Comparison of ENCODE assay signal across 6 cellular contexts in genomic region chr11:60748821-60749220, GRCh38.
"Had no signal": no experiment of that assay in that cellular context is flagged by ENCODE, and none has a peak within 500 bp of the region (broad histone marks: within the 10 kb centered on the region; RNA-seq: fewer than 3 reads in every experiment).

No MANE protein-coding gene starts in this region.

- H3K4me3 ChIP-seq: GM23338, K562 had no signal

- H3K27ac Mint-ChIP-seq: GM23338, H9 had no signal

- ATAC-seq: K562 had no signal

- DNase-seq: H9, HCEC 1CT, IMR-90, KG1 had no signal

- H3K9me3 Mint-ChIP-seq: GM23338 had no signal

- H3K4me3 Mint-ChIP-seq: GM23338, H9 had no signal

- H3K4me2 ChIP-seq: GM23338 had no signal
